In the genomic region with DNA sequence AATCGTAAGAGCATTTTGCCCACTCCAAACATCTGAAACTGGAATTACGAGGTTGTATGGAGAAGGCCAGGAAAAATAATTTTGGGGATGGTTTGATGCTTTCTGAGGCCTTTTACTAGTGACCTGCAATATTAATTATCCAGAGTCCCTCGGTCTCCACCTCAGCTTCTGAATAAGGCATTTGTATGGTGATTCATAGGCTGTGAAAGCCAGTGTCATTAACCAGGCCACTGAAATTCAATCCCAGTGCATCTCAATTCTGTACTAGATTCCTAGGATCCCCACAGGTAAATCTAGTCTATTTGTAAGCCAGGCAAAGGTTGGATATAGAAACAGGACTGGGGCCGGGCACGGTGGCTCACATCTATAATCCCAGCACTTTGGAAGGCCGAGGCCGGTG, we compare ENCODE assay signal across 2 cellular contexts.
TF ChIP-seq lines count a peak whose summit lies in the region.

No MANE protein-coding gene starts in this region.

TF ChIP-seq in SK-N-SH, 30 proteins besides CTCF, POLR2A, EP300 and RAD21 (continued from another document):
- TF ChIP-seq, protein P1, sequence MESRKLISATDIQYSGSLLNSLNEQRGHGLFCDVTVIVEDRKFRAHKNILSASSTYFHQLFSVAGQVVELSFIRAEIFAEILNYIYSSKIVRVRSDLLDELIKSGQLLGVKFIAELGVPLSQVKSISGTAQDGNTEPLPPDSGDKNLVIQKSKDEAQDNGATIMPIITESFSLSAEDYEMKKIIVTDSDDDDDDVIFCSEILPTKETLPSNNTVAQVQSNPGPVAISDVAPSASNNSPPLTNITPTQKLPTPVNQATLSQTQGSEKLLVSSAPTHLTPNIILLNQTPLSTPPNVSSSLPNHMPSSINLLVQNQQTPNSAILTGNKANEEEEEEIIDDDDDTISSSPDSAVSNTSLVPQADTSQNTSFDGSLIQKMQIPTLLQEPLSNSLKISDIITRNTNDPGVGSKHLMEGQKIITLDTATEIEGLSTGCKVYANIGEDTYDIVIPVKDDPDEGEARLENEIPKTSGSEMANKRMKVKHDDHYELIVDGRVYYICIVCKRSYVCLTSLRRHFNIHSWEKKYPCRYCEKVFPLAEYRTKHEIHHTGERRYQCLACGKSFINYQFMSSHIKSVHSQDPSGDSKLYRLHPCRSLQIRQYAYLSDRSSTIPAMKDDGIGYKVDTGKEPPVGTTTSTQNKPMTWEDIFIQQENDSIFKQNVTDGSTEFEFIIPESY (IDR thresholded peaks at IDR 0.05; ENCODE audit: borderline replicate concordance, low read depth): no peak
- TF ChIP-seq SMC3 (IDR thresholded peaks at IDR 0.05; ENCODE audit: low read depth, low read length) (no peak), FOXM1 (IDR thresholded peaks at IDR 0.05; ENCODE audit: low read depth) (no peak), POLR2AphosphoS5 (IDR thresholded peaks at IDR 0.05; ENCODE audit: low read depth, low read length) (no peak), EZH2phosphoT487 (IDR thresholded peaks at IDR 0.05; ENCODE audit: borderline replicate concordance, low read depth) (no peak), PBX3 (IDR thresholded peaks at IDR 0.05) (no peak), MXI1 (IDR thresholded peaks at IDR 0.05; ENCODE audit: low read depth, low read length) (no peak), JUND (IDR thresholded peaks at IDR 0.05) (no peak), USF1 (IDR thresholded peaks at IDR 0.05; ENCODE audit: borderline replicate concordance, low read depth) (no peak), REST (IDR thresholded peaks at IDR 0.05; ENCODE audit: low read depth, low read length) (no peak), TEAD4 (IDR thresholded peaks at IDR 0.05; ENCODE audit: borderline replicate concordance, insufficient read depth) (no peak), RCOR1 (IDR thresholded peaks at IDR 0.05; ENCODE audit: low read length) (no peak), IRF3 (IDR thresholded peaks at IDR 0.05; ENCODE audit: low read depth, low read length) (no peak)
TF ChIP-seq in SK-N-SH: peak in this region for 0.

TF ChIP-seq in IMR-90, 13 proteins besides CTCF, POLR2A, EP300 and RAD21 (continued from another document):
- TF ChIP-seq ELK1 (IDR thresholded peaks at IDR 0.05; ENCODE audit: borderline replicate concordance, low read depth, low read length): no peak
- no peak for TF ChIP-seq RCOR1 (IDR thresholded peaks at IDR 0.05; ENCODE audit: insufficient replicate concordance, low read length)
- TF ChIP-seq MAFK (IDR thresholded peaks at IDR 0.05; ENCODE audit: low read depth, low read length): no peak
- no peak for TF ChIP-seq RFX5 (IDR thresholded peaks at IDR 0.05; ENCODE audit: low read depth, low read length)
- TF ChIP-seq FOS (IDR thresholded peaks at IDR 0.05; ENCODE audit: low read depth, low read length): no peak
- TF ChIP-seq MXI1 (IDR thresholded peaks at IDR 0.05; ENCODE audit: borderline replicate concordance, low read depth, low read length): no peak
- TF ChIP-seq NFE2L2 (IDR thresholded peaks at IDR 0.05; ENCODE audit: low read depth, low read length): no peak
- no peak for TF ChIP-seq CHD1 (IDR thresholded peaks at IDR 0.05; ENCODE audit: low read depth, low read length)
- TF ChIP-seq, protein P2, sequence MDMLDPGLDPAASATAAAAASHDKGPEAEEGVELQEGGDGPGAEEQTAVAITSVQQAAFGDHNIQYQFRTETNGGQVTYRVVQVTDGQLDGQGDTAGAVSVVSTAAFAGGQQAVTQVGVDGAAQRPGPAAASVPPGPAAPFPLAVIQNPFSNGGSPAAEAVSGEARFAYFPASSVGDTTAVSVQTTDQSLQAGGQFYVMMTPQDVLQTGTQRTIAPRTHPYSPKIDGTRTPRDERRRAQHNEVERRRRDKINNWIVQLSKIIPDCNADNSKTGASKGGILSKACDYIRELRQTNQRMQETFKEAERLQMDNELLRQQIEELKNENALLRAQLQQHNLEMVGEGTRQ (IDR thresholded peaks at IDR 0.05; ENCODE audit: low read depth, low read length): no peak
- TF ChIP-seq CEBPB (IDR thresholded peaks at IDR 0.05; ENCODE audit: low read depth, low read length): no peak
- no peak for TF ChIP-seq BHLHE40 (IDR thresholded peaks at IDR 0.05; ENCODE audit: low read depth, low read length)
